Comparison of ENCODE assay signal across 8 cellular contexts in the genomic region with DNA sequence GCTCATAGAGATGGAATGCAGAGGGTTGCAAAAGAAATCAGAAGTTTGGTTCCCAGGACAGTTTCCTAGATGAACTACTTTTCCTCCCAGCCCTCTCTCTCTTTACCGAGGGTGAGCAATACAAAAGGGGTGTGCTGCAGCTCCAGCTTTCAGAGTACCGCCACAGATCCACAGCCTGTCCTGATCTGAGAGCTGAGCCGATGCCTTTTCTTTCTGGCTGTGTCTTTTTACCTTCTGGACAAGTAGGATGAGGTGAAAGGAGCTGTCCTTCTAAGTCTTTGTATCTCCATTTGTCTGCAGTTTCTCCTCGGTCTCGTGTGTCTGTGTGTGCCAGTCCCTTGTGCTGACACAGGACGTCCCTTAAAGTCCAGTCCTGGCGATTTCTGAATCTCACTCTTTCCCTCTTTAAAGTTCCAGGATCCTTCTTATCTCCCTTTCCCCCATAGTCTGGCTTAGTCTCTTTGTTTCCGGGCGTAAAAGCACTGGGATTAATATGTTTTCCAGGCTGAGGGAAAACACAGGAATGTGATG. TPM values are rescaled to one million over a fixed set of nuclear protein-coding genes. Genes with fewer than 3 reads are reported as not detected.
DNase-seq lines count a peak whose midpoint lies in the region; ATAC-seq, FAIRE-seq and TF ChIP-seq lines count a peak whose summit lies in the region.

No MANE protein-coding gene starts in this region.

- TF ChIP-seq POLR2A in body of pancreas (IDR thresholded peaks at IDR 0.05) = no peak

- H3K79me2 ChIP-seq in keratinocyte (ENCODE audit: control insufficient read depth, insufficient read depth, low read length) = no peaks in the 10 kb centered on the region

- peaks cover 13% of the 10 kb centered on the region for H3K4me1 ChIP-seq in body of pancreas
- peaks cover 32% of the 10 kb centered on the region for H3K4me1 ChIP-seq in keratinocyte (ENCODE audit: control insufficient read depth, extremely low read depth, insufficient read depth, low read length)
- H3K4me1 ChIP-seq in subcutaneous abdominal adipose tissue (ENCODE audit: control insufficient read depth in 5 of 5, insufficient read depth in 5 of 5, low read length in 5 of 5) = peaks cover 16 to 81% (median 73%) of the 10 kb centered on the region in 5 donors

- peak overlapping the region in 3 of 4 donors; percentile 52 to 62 (median 52) for H3K27ac ChIP-seq in body of pancreas
- H3K27ac ChIP-seq in keratinocyte (ENCODE audit: control insufficient read depth, insufficient read depth, low read length) = peak overlapping the region; percentile 86
- H3K27ac ChIP-seq in subcutaneous abdominal adipose tissue (ENCODE audit: low read depth, low read length) = peak overlapping the region; percentile 97

- no peaks in the 10 kb centered on the region for H3K9me3 ChIP-seq in body of pancreas
- no peaks in the 10 kb centered on the region for H3K9me3 ChIP-seq in keratinocyte (ENCODE audit: control insufficient read depth, low read depth, low read length)
- no peaks in the 10 kb centered on the region for H3K9me3 ChIP-seq in subcutaneous abdominal adipose tissue (ENCODE audit: control insufficient read depth in 5 of 5, low read length in 5 of 5)

- 6 to 12% methylated on average over 9 of the region's 9 CpGs for WGBS in body of pancreas, 2 donors

- no peaks in the 10 kb centered on the region for H3K27me3 ChIP-seq in body of pancreas
- H3K27me3 ChIP-seq in keratinocyte (ENCODE audit: control insufficient read depth, extremely low read depth, insufficient read depth, low read length) = no peaks in the 10 kb centered on the region
- H3K27me3 ChIP-seq in subcutaneous abdominal adipose tissue (ENCODE audit: control insufficient read depth in 5 of 5, insufficient read depth in 4 of 5, low read length in 5 of 5) = no peaks in the 10 kb centered on the region

- peak overlapping the region; percentile 55 for H3K4me3 ChIP-seq in HFF-Myc (replicated peaks; ENCODE audit: low read depth, low read length)
- H3K4me3 ChIP-seq in body of pancreas = no peak overlapping the region
- H3K4me3 ChIP-seq in keratinocyte (ENCODE audit: control insufficient read depth in 2 of 3, extremely low read depth in 1 of 3, insufficient read depth in 2 of 3, low read depth in 1 of 3, low read length in 3 of 3) = peak overlapping the region; percentile 36 to 71 (median 61)
- H3K4me3 ChIP-seq in subcutaneous abdominal adipose tissue (ENCODE audit: low read depth in 1 of 5, low read length in 5 of 5) = peak overlapping the region; percentile 68 to 92 (median 82)

- no peaks in the 10 kb centered on the region for H3K9me1 ChIP-seq in keratinocyte (ENCODE audit: control insufficient read depth, extremely low read depth, insufficient read depth, low read length)

- peak; percentile 31 for ATAC-seq in body of pancreas

- DNase-seq in HFF-Myc (ENCODE audit: extremely low read depth, low read depth) (no peak), body of pancreas (no peak), keratinocyte (ENCODE audit: low read depth, low spot score) (no peak), NCI-H2029 (lab: John Stamatoyannopoulos, UW) (no peak), COLO668 (lab: John Stamatoyannopoulos, UW; ENCODE audit: unreplicated experiment) (no peak)
- no peak for DNase-seq in activated T-cell treated with anti-CD3 and anti-CD28 coated beads, Interleukin-2, amount 50 U/mL, for 1 hour
- no peak for DNase-seq in stimulated activated CD4-positive, alpha-beta T cell treated with anti-CD3 and anti-CD28 coated beads, Interleukin-12 subunit alpha, Interleukin-12 subunit beta, amount 100 ng/mL, for 4 hours

- dilution Hi-C loops in keratinocyte (cut with MboI; ENCODE audit: extremely low pct_ligation_motif_present, low sequenced_read_pairs) = loop anchor here (10.0 kb wide), 1 partner anchor 364 kb away; no protein-coding TSS in a partner anchor

- peak overlapping the region; percentile 80 for H2AFZ ChIP-seq in keratinocyte (ENCODE audit: control insufficient read depth, low read length)

- intact Hi-C loops in body of pancreas (cut with DNase I) = loop anchor here (10.0 kb wide), 1 partner anchor 334 kb away; a partner anchor contains a TSS

- H4K20me1 ChIP-seq in keratinocyte (ENCODE audit: control insufficient read depth, extremely low read depth, insufficient read depth, low read length) = no peaks in the 10 kb centered on the region

- H3K36me3 ChIP-seq in body of pancreas (replicated peaks in 1 of 2; ENCODE audit: insufficient read depth in 1 of 2, low read depth in 2 of 2) (no peaks in the 10 kb centered on the region), keratinocyte (ENCODE audit: control insufficient read depth in 2 of 2, extremely low read depth in 1 of 2, insufficient read depth in 2 of 2, low read length in 2 of 2) (no peaks in the 10 kb centered on the region), subcutaneous abdominal adipose tissue (ENCODE audit: control insufficient read depth in 5 of 5, insufficient read depth in 5 of 5, low read length in 5 of 5) (peaks cover 0 to 3% (median 0%) of the 10 kb centered on the region in 5 donors)

- H3K4me2 ChIP-seq in keratinocyte (ENCODE audit: control insufficient read depth, extremely low read depth, insufficient read depth, low read depth, low read length) = peak overlapping the region; percentile 93

- H3K9ac ChIP-seq in keratinocyte (ENCODE audit: control insufficient read depth, extremely low read depth, insufficient read depth, low read length) (peak overlapping the region; percentile 79), subcutaneous abdominal adipose tissue (ENCODE audit: low read length in 5 of 5) (peak overlapping the region; percentile 67 to 99 (median 84))

- FAIRE-seq in keratinocyte (lab: Jason Lieb, UNC) = peak; percentile 23

- TF ChIP-seq CTCF in HFF-Myc (IDR thresholded peaks at IDR 0.05; ENCODE audit: low read depth, low read length, missing control alignments) = no peak
- no peak for TF ChIP-seq CTCF in body of pancreas (IDR thresholded peaks at IDR 0.05)
- no peak for TF ChIP-seq CTCF in keratinocyte (optimal IDR thresholded peaks at IDR 0.05 in 1 of 3, IDR thresholded peaks at IDR 0.05 in 1 of 3, conservative IDR thresholded peaks at IDR 0.05 in 1 of 3; ENCODE audit: extremely low read depth in 1 of 3, insufficient read depth in 2 of 3, low read length in 3 of 3)

RNA-seq across cellular contexts. Expression of a gene that starts 0.5 kb away (rescaled TPM):
- 10 to 100 TPM; 17.4 to 25.1 TPM for total RNA-seq in body of pancreas
- 10.4 to 14.7 TPM (median 12.8 TPM) in 3 replicates for polyA plus RNA-seq in keratinocyte
- 117 TPM for polyA plus RNA-seq in keratinocyte (2011; ENCODE audit: low read depth)
- 8.5 and 14.1 TPM in 2 replicates for polyA plus RNA-seq in keratinocyte (2011; cell fraction: cytosol; rRNA removed)
- 32.3 and 35.1 TPM in 2 replicates for polyA plus RNA-seq in keratinocyte (2011; cell fraction: nucleus; rRNA removed)
- 30.0 and 53.1 TPM in 2 replicates for polyA plus RNA-seq in keratinocyte (2012; ENCODE audit: low replicate concordance)
- polyA minus RNA-seq in keratinocyte = 8.4 to 10.0 TPM (median 9.7 TPM) in 3 replicates
- polyA minus RNA-seq in keratinocyte (2011; cell fraction: cytosol; rRNA and poly(A)+ RNA removed) = 10.9 TPM
- 15.5 and 40.6 TPM in 2 replicates for polyA minus RNA-seq in keratinocyte (2011; cell fraction: nucleus; rRNA and poly(A)+ RNA removed)

Comparison
In these comparisons a context has a peak if more than half of its experiments do, and no peak if none do; other contexts are left out.
1. H3K4me3 ChIP-seq: peak in HFF-Myc (single experiment), keratinocyte (3 of 3) and subcutaneous abdominal adipose tissue (5 of 5); none in body of pancreas (0 of 2).
2. Peak in every context shown above with its lines, with median percentiles within 50 percentile points of each other: H3K27ac ChIP-seq.